ENCODE assay signal across 9 cellular contexts in the genomic region with DNA sequence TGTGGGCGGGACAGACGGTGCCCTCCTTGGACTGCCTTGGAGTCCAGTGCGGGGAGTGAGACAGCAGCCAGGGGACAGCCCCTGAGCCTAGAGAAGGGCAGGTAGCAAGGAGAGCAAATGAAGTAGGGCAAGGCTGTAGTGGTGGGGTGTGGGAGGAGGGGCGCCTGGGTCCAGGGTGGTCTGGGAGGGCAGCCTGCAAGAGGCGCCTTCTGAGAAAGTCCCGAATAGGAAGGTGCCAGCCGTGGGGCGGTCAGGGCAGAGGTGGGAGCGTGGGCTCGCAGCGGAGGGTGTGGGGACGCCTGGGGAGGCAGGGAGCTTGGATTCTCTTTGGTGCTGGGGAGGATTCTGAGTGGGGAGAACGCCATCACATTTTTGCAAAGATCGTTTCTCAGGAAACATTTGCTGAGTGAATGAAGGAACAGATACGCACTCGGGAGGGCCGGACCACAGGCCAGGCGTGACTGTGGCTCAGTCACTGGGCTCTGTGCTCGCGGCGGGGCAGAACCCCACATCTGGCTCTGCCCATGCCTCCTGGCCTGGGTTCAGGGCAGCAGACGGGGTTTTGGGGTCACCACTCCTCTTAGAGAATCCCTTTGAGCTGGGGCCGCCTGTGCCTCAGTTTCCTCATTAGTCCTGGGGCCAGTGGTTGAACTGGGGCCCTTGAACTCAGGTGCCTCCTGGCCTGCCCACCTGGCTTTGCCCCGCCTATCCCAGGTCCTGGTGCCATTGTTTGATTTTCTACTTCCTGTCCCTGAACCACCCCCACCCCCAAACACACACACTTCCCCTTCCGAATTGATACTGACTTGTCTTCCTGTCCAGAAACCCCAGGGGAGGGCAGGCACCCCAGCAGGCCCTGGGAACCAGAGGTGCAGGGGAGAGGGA. TPM values are rescaled to one million over a fixed set of nuclear protein-coding genes. Genes with fewer than 3 reads are reported as not detected.
DNase-seq lines count a peak whose midpoint lies in the region; ATAC-seq and TF ChIP-seq lines count a peak whose summit lies in the region.
"Had no signal": no experiment of that assay in that cellular context is flagged by ENCODE, and none has a peak within 500 bp of the region (broad histone marks: within the 10 kb centered on the region; RNA-seq: fewer than 3 reads in every experiment).

No MANE protein-coding gene starts in this region.

- intact Hi-C loops in cardiac septum (cut with DNase I) = no loop called here

- peak overlapping the region; percentile 86 for H3K27ac Mint-ChIP-seq in T-helper 1 cell treated with Interleukin-12 subunit alpha and Interleukin-12 subunit beta and Interleukin-4 antibody, amounts not matched to agents 30 μg/mL and 1 μg/mL, for 36 hours
- peak overlapping the region; percentile 34 for H3K27ac Mint-ChIP-seq in type B pancreatic cell

- DNase-seq in right atrium auricular region (ENCODE audit: low spot score) (no peak), cardiac septum (ENCODE audit: low spot score) (no peak), type B pancreatic cell (ENCODE audit: extremely low spot score, unreplicated experiment) (no peak)
- DNase-seq in stimulated activated CD4-positive, alpha-beta T cell treated with anti-CD3 and anti-CD28 coated beads, Interleukin-2, amount 100 ng/mL, for 24 hours = no peak
- DNase-seq: NCI-H1048 had no signal

- no peak overlapping the region for H3K4me3 ChIP-seq in right atrium auricular region
- no peak overlapping the region for H3K4me3 ChIP-seq in iPS-18a (ENCODE audit: low read length)

- peaks cover 35% of the 10 kb centered on the region for H3K4me1 Mint-ChIP-seq in T-helper 1 cell treated with Interleukin-12 subunit alpha and Interleukin-12 subunit beta and Interleukin-4 antibody, amounts not matched to agents 30 μg/mL and 1 μg/mL, for 36 hours (ENCODE audit: low read depth)
- peaks cover 23% of the 10 kb centered on the region for H3K4me1 Mint-ChIP-seq in type B pancreatic cell (ENCODE audit: unreplicated experiment)

- H3K9me3 Mint-ChIP-seq in T-helper 1 cell treated with Interleukin-12 subunit alpha and Interleukin-12 subunit beta and Interleukin-4 antibody, amounts not matched to agents 30 μg/mL and 1 μg/mL, for 36 hours = no peaks in the 10 kb centered on the region
- H3K9me3 Mint-ChIP-seq in type B pancreatic cell = no peaks in the 10 kb centered on the region

- H3K9me3 ChIP-seq in right atrium auricular region (no peaks in the 10 kb centered on the region), iPS-18a (ENCODE audit: control insufficient read depth, low read depth, low read length) (no peaks in the 10 kb centered on the region)

- H3K36me3 ChIP-seq in right atrium auricular region = peaks cover 17% of the 10 kb centered on the region
- H3K36me3 ChIP-seq in iPS-18a (ENCODE audit: control insufficient read depth, low read depth, low read length) = peaks cover 20% of the 10 kb centered on the region

- TF ChIP-seq CTCF in right atrium auricular region (IDR thresholded peaks at IDR 0.05) (no peak), type B pancreatic cell (conservative IDR thresholded peaks at IDR 0.05) (no peak)

- H3K27ac ChIP-seq in right atrium auricular region (peak overlapping the region; percentile 26 to 91), iPS-18a (ENCODE audit: low read length) (no peak overlapping the region)

- H3K36me3 Mint-ChIP-seq in T-helper 1 cell treated with Interleukin-12 subunit alpha and Interleukin-12 subunit beta and Interleukin-4 antibody, amounts not matched to agents 30 μg/mL and 1 μg/mL, for 36 hours (ENCODE audit: low read depth) = peaks cover 11% of the 10 kb centered on the region
- peaks cover 5% of the 10 kb centered on the region for H3K36me3 Mint-ChIP-seq in type B pancreatic cell

- H3K27me3 ChIP-seq in right atrium auricular region (no peaks in the 10 kb centered on the region), iPS-18a (ENCODE audit: control insufficient read depth, insufficient read depth, low read length) (no peaks in the 10 kb centered on the region)

- ATAC-seq in GM18858 (IDR thresholded peaks at IDR 0.05; ENCODE audit: unreplicated experiment) = no peak
- no peak for ATAC-seq in GM18517 (IDR thresholded peaks at IDR 0.05; ENCODE audit: unreplicated experiment)

- peaks cover 0 to 72% of the 10 kb centered on the region in 2 donors for H3K4me1 ChIP-seq in right atrium auricular region
- H3K4me1 ChIP-seq in iPS-18a (ENCODE audit: control insufficient read depth, low read depth, low read length) = no peaks in the 10 kb centered on the region

- peak overlapping the region; percentile 17 for H3K9ac ChIP-seq in iPS-18a (ENCODE audit: low read length)

- no peaks in the 10 kb centered on the region for H3K27me3 Mint-ChIP-seq in T-helper 1 cell treated with Interleukin-12 subunit alpha and Interleukin-12 subunit beta and Interleukin-4 antibody, amounts not matched to agents 30 μg/mL and 1 μg/mL, for 36 hours (ENCODE audit: low read depth)
- no peaks in the 10 kb centered on the region for H3K27me3 Mint-ChIP-seq in type B pancreatic cell

- peak overlapping the region; percentile 59 for H3K4me3 Mint-ChIP-seq in T-helper 1 cell treated with Interleukin-12 subunit alpha and Interleukin-12 subunit beta and Interleukin-4 antibody, amounts not matched to agents 30 μg/mL and 1 μg/mL, for 36 hours
- H3K4me3 Mint-ChIP-seq in type B pancreatic cell = peak overlapping the region; percentile 40

RNA-seq across cellular contexts. Expression of a gene that starts 4.2 kb away (rescaled TPM):
- total RNA-seq in right atrium auricular region = 10 to 100 TPM; 18.9 to 20.0 TPM
- total RNA-seq in cardiac septum = 31.2 TPM
- total RNA-seq in type B pancreatic cell (ENCODE audit: low replicate concordance) = 23.8 and 44.0 TPM in 2 replicates
